In genomic region chr13:80359459-80360297, GRCh38 we compare ENCODE assay signal across 9 cellular contexts. TPM values are rescaled to one million over a fixed set of nuclear protein-coding genes. Genes with fewer than 3 reads are reported as not detected.
DNase-seq lines count a peak whose midpoint lies in the region; ATAC-seq lines count a peak whose summit lies in the region.
"Had no signal": no experiment of that assay in that cellular context is flagged by ENCODE, and none has a peak within 500 bp of the region (broad histone marks: within the 10 kb centered on the region; RNA-seq: fewer than 3 reads in every experiment).

No MANE protein-coding gene starts in this region.

- no peaks in the 10 kb centered on the region for H3K36me3 Mint-ChIP-seq in stimulated activated memory B cell treated with anti-CD40 and anti-IgM and Interleukin-4, amounts not matched to agents 10 μg/mL and 1 μg/mL and 100 μg/mL, for 72 hours

- H3K27me3 ChIP-seq in iPS-20b (ENCODE audit: insufficient read depth, low read length) = no peaks in the 10 kb centered on the region

- H3K4me1 ChIP-seq in iPS-20b (ENCODE audit: insufficient read depth, low read length) = peaks cover 37% of the 10 kb centered on the region

- no peak overlapping the region for H3K4me3 Mint-ChIP-seq in stimulated activated memory B cell treated with anti-CD40 and anti-IgM and Interleukin-4, amounts not matched to agents 10 μg/mL and 1 μg/mL and 100 μg/mL, for 72 hours
- H3K4me3 Mint-ChIP-seq: B cell had no signal

- H3K36me3 ChIP-seq in iPS-20b (ENCODE audit: insufficient read depth, low read depth, low read length) = no peaks in the 10 kb centered on the region

- no peaks in the 10 kb centered on the region for H3K9me3 ChIP-seq in iPS-20b (ENCODE audit: insufficient read depth, low read depth, low read length)

- H3K27ac ChIP-seq in iPS-20b (ENCODE audit: low read length) = peak overlapping the region; percentile 76

- no peak for ATAC-seq in stimulated activated memory B cell treated with anti-CD40 and anti-IgM and Interleukin-4, amounts not matched to agents 10 μg/mL and 1 μg/mL and 100 μg/mL, for 72 hours
- no peak for ATAC-seq in esophagus mucosa

- DNase-seq in COLO668 (lab: John Stamatoyannopoulos, UW; ENCODE audit: unreplicated experiment) (peak; percentile 68), MV-4-11 (lab: John Stamatoyannopoulos, UW) (peak; percentile 10), UCSD-AML1 (lab: John Stamatoyannopoulos, UW; ENCODE audit: unreplicated experiment) (peak; percentile 61), NCI-H1436 treated with DMSO at 0.1 percent for 48 hours (lab: John Stamatoyannopoulos, UW) (no peak)
- no peak for DNase-seq in activated CD4-positive, alpha-beta T cell treated with anti-CD3 and anti-CD28 coated beads for 1 hour

- no peaks in the 10 kb centered on the region for H3K9me3 Mint-ChIP-seq in stimulated activated memory B cell treated with anti-CD40 and anti-IgM and Interleukin-4, amounts not matched to agents 10 μg/mL and 1 μg/mL and 100 μg/mL, for 72 hours

- no peaks in the 10 kb centered on the region for H3K27me3 Mint-ChIP-seq in stimulated activated memory B cell treated with anti-CD40 and anti-IgM and Interleukin-4, amounts not matched to agents 10 μg/mL and 1 μg/mL and 100 μg/mL, for 72 hours
- H3K27me3 Mint-ChIP-seq: B cell had no signal

- peak overlapping the region; percentile 67 for H3K4me3 ChIP-seq in iPS-20b (ENCODE audit: low read length)

- H3K4me1 Mint-ChIP-seq in stimulated activated memory B cell treated with anti-CD40 and anti-IgM and Interleukin-4, amounts not matched to agents 10 μg/mL and 1 μg/mL and 100 μg/mL, for 72 hours = no peaks in the 10 kb centered on the region

- H3K27ac Mint-ChIP-seq in stimulated activated memory B cell treated with anti-CD40 and anti-IgM and Interleukin-4, amounts not matched to agents 10 μg/mL and 1 μg/mL and 100 μg/mL, for 72 hours = no peak overlapping the region
- H3K27ac Mint-ChIP-seq: B cell had no signal

- peak overlapping the region; percentile 64; the same call in 1 of the 2 replicates for H3K9ac ChIP-seq in iPS-20b (ENCODE audit: low read depth, low read length)

RNA-seq across cellular contexts. Expression of gene SPRY2, which starts 18.8 kb away (rescaled TPM):
- total RNA-seq in esophagus mucosa = 11.8 TPM

Comparison
In these comparisons a context has a peak if more than half of its experiments do, and no peak if none do; other contexts are left out.
1. DNase-seq: peak in COLO668 (single experiment), MV-4-11 (single experiment) and UCSD-AML1 (single experiment); none in activated CD4-positive, alpha-beta T cell treated with anti-CD3 and anti-CD28 coated beads for 1 hour (single experiment) and NCI-H1436 treated with DMSO at 0.1 percent for 48 hours (single experiment).